In the genomic region with DNA sequence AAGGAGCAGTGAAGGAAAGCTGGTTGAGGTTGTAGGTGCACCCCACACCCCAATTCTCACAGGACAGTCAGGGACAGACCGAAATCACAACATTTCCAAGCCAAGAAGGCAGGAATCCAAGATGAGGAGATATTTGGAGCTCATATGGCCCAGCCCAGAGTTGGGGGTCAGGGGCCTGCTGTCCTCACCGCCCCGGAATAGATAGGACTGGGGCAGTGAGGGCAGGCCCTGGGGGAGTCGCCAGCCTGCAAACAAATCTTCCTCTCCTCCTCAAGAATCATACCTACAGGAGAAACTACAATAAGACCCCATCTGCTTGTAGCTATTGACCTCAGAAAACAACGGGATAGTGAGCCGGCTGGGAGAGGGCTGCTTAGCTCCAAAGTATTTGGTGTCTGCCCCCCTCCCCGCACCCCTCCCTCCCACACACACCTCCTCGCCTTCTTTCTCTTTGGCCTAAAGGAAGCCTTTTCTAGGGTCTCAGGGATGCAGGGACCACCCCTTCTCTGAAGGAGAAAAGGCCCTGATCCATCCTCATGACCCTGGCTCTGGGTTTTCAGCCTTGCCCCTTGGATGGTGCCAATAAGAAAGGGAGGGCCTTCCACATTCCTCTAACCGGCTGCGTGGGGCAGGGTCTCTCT, we compare ENCODE assay signal across 21 cellular contexts. TPM values are rescaled to one million over a fixed set of nuclear protein-coding genes. Genes with fewer than 3 reads are reported as not detected.
DNase-seq lines count a peak whose midpoint lies in the region; ATAC-seq and TF ChIP-seq lines count a peak whose summit lies in the region.
"Had no signal": no experiment of that assay in that cellular context is flagged by ENCODE, and none has a peak within 500 bp of the region (broad histone marks: within the 10 kb centered on the region; RNA-seq: fewer than 3 reads in every experiment).

No MANE protein-coding gene starts in this region.

- ATAC-seq in WTC11 (no peak), GM19351 (IDR thresholded peaks at IDR 0.05; ENCODE audit: unreplicated experiment) (no peak)
- ATAC-seq: gastroesophageal sphincter, mucosa of descending colon had no signal

- H3K9me3 ChIP-seq in skeletal muscle satellite cell (replicated peaks; ENCODE audit: low read length): no peaks in the 10 kb centered on the region
- no peaks in the 10 kb centered on the region for H3K9me3 ChIP-seq in testis
- H3K9me3 ChIP-seq: gastroesophageal sphincter, mucosa of descending colon, SJCRH30 had no signal

- H3K4me1 ChIP-seq in skeletal muscle satellite cell (ENCODE audit: control insufficient read depth, insufficient read depth, low read length) (peaks cover 38% of the 10 kb centered on the region), testis (no peaks in the 10 kb centered on the region)
- H3K4me1 ChIP-seq: SJCRH30 had no signal

- peak overlapping the region; percentile 70 for H3K4me3 Mint-ChIP-seq in WTC11
- H3K4me3 Mint-ChIP-seq: activated CD4-positive, alpha-beta memory T cell treated with anti-CD3 and anti-CD28 coated beads, Interleukin-2, amount 10 ng/mL, durations not matched to agents 7 days and 5 days had no signal

- H3K27me3 Mint-ChIP-seq in WTC11 (ENCODE audit: low read depth): peaks cover 97% of the 10 kb centered on the region

- H3K4me3 ChIP-seq in lower leg skin (ENCODE audit: low read depth, poor library complexity, severe bottlenecking) (peak overlapping the region; percentile 4), skeletal muscle satellite cell (ENCODE audit: low read length) (peak overlapping the region; percentile 88), testis (no peak overlapping the region)
- H3K4me3 ChIP-seq: mucosa of descending colon, SJCRH30 had no signal

- H3K27ac ChIP-seq in testis: no peak overlapping the region
- H3K27ac ChIP-seq: 22Rv1, gastroesophageal sphincter, SJCRH30 had no signal

- peak overlapping the region; percentile 99 for H3K4me2 ChIP-seq in skeletal muscle satellite cell (ENCODE audit: low read length)

- H3K36me3 ChIP-seq in skeletal muscle satellite cell (ENCODE audit: insufficient read depth, low read length) (peaks cover 18% of the 10 kb centered on the region), testis (ENCODE audit: low read depth, missing control alignments) (no peaks in the 10 kb centered on the region)
- H3K36me3 ChIP-seq: gastroesophageal sphincter, SJCRH30 had no signal

- 42 to 45% methylated on average over 10 of the region's 10 CpGs for WGBS in lower leg skin, 2 donors
- 8 to 9% methylated on average over 10 of the region's 10 CpGs for WGBS in testis, 2 donors

- H3K36me3 Mint-ChIP-seq in WTC11: peaks cover 3% of the 10 kb centered on the region; the same call in 1 of the 2 replicates

- peaks cover 58% of the 10 kb centered on the region for H3K4me1 Mint-ChIP-seq in WTC11

- TF ChIP-seq POLR2A in lower leg skin (IDR thresholded peaks at IDR 0.05) (no peak), testis (IDR thresholded peaks at IDR 0.05) (no peak)

- POLR2A ChIA-PET in WTC11 (lab: Charles Lee): no interaction called here

- CTCF ChIA-PET in WTC11 (lab: Charles Lee): interaction anchor here (0.9 to 7.1 kb wide), 4 partner anchors 10 to 517 kb away, joined by 3 to 62 read pairs (median 4); no protein-coding TSS in a partner anchor

- no peaks in the 10 kb centered on the region for H3K9me3 Mint-ChIP-seq in WTC11
- H3K9me3 Mint-ChIP-seq: activated CD4-positive, alpha-beta memory T cell treated with anti-CD3 and anti-CD28 coated beads, Interleukin-2, amount 10 ng/mL, durations not matched to agents 7 days and 5 days had no signal

- H3K27me3 ChIP-seq in skeletal muscle satellite cell (ENCODE audit: control insufficient read depth, insufficient read depth, low read length) (no peaks in the 10 kb centered on the region), testis (peaks cover 5% of the 10 kb centered on the region)

- H3K9ac ChIP-seq in skeletal muscle satellite cell (ENCODE audit: low read depth, low read length): peak overlapping the region; percentile 96

- DNase-seq in NCI-H526 treated with DMSO at 0.1 percent for 48 hours (lab: John Stamatoyannopoulos, UW): peak; percentile 57
- no peak for DNase-seq in NCI-H526 (lab: John Stamatoyannopoulos, UW)
- no peak for DNase-seq in WTC11 (ENCODE audit: low spot score)
- DNase-seq in lower leg skin (ENCODE audit: low spot score in 2 of 2): peak in 1 of 2 donors; percentile 77
- DNase-seq in testis: no peak
- DNase-seq in activated gamma-delta T cell treated with Interleukin-2 at 50 U/mL for 16 hours: no peak
- DNase-seq: activated CD4-positive, alpha-beta memory T cell treated with anti-CD3 and anti-CD28 coated beads, Interleukin-2, amount 10 ng/mL, durations not matched to agents 7 days and 5 days; activated gamma-delta T cell; kidney; MM.1S; mucosa of descending colon; NK-92 treated with Interleukin-12 subunit alpha and Interleukin-12 subunit beta, amount 100 ng/mL, for 24 hours; SJCRH30; stimulated activated CD4-positive, alpha-beta T cell treated with anti-CD3 and anti-CD28 coated beads, Interleukin-4, amount 100 ng/mL, for 1 hour had no signal

- H3K27ac Mint-ChIP-seq in WTC11: no peak overlapping the region
- H3K27ac Mint-ChIP-seq: activated CD4-positive, alpha-beta memory T cell treated with anti-CD3 and anti-CD28 coated beads, Interleukin-2, amount 10 ng/mL, durations not matched to agents 7 days and 5 days had no signal

- intact Hi-C loops in lower leg skin (cut with DNase I; ENCODE audit: low total_unique reads): no loop called here
- intact Hi-C loops in testis (cut with DNase I; ENCODE audit: low total_unique reads): no loop called here

- TF ChIP-seq CTCF in WTC11 (IDR thresholded peaks at IDR 0.05) (no peak), lower leg skin (IDR thresholded peaks at IDR 0.05) (no peak), testis (IDR thresholded peaks at IDR 0.05) (no peak)

TF ChIP-seq in WTC11, 78 proteins besides CTCF, POLR2A, EP300 and RAD21 (continues in another document):
- TF ChIP-seq, protein P1, sequence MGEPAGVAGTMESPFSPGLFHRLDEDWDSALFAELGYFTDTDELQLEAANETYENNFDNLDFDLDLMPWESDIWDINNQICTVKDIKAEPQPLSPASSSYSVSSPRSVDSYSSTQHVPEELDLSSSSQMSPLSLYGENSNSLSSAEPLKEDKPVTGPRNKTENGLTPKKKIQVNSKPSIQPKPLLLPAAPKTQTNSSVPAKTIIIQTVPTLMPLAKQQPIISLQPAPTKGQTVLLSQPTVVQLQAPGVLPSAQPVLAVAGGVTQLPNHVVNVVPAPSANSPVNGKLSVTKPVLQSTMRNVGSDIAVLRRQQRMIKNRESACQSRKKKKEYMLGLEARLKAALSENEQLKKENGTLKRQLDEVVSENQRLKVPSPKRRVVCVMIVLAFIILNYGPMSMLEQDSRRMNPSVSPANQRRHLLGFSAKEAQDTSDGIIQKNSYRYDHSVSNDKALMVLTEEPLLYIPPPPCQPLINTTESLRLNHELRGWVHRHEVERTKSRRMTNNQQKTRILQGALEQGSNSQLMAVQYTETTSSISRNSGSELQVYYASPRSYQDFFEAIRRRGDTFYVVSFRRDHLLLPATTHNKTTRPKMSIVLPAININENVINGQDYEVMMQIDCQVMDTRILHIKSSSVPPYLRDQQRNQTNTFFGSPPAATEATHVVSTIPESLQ (CRISPR knock-in tag; IDR thresholded peaks at IDR 0.05): no peak
- TF ChIP-seq ZNF219 (CRISPR knock-in tag; IDR thresholded peaks at IDR 0.05; ENCODE audit: borderline replicate concordance): no peak
- TF ChIP-seq, protein P2, sequence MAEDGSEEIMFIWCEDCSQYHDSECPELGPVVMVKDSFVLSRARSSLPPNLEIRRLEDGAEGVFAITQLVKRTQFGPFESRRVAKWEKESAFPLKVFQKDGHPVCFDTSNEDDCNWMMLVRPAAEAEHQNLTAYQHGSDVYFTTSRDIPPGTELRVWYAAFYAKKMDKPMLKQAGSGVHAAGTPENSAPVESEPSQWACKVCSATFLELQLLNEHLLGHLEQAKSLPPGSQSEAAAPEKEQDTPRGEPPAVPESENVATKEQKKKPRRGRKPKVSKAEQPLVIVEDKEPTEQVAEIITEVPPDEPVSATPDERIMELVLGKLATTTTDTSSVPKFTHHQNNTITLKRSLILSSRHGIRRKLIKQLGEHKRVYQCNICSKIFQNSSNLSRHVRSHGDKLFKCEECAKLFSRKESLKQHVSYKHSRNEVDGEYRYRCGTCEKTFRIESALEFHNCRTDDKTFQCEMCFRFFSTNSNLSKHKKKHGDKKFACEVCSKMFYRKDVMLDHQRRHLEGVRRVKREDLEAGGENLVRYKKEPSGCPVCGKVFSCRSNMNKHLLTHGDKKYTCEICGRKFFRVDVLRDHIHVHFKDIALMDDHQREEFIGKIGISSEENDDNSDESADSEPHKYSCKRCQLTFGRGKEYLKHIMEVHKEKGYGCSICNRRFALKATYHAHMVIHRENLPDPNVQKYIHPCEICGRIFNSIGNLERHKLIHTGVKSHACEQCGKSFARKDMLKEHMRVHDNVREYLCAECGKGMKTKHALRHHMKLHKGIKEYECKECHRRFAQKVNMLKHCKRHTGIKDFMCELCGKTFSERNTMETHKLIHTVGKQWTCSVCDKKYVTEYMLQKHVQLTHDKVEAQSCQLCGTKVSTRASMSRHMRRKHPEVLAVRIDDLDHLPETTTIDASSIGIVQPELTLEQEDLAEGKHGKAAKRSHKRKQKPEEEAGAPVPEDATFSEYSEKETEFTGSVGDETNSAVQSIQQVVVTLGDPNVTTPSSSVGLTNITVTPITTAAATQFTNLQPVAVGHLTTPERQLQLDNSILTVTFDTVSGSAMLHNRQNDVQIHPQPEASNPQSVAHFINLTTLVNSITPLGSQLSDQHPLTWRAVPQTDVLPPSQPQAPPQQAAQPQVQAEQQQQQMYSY (CRISPR knock-in tag; IDR thresholded peaks at IDR 0.05): no peak
- TF ChIP-seq, protein P3, sequence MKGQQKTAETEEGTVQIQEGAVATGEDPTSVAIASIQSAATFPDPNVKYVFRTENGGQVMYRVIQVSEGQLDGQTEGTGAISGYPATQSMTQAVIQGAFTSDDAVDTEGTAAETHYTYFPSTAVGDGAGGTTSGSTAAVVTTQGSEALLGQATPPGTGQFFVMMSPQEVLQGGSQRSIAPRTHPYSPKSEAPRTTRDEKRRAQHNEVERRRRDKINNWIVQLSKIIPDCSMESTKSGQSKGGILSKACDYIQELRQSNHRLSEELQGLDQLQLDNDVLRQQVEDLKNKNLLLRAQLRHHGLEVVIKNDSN (CRISPR knock-in tag; IDR thresholded peaks at IDR 0.05): no peak

RNA-seq across cellular contexts. Expression of a gene that starts 3.8 kb away (rescaled TPM):
- total RNA-seq in WTC11 (2021) (not detected in 3 replicates), lower leg skin (10 to 100 TPM; 10.2 to 23.2 (median 17.7) TPM), testis (under 1 TPM; 0.62 to 0.71 TPM)
- total RNA-seq in skeletal muscle satellite cell (2012; rRNA removed): 3.8 and 6.3 TPM in 2 replicates
- 0.20 TPM for polyA plus RNA-seq in testis (ENCODE audit: insufficient read depth, low read depth, low replicate concordance)
- total RNA-seq: activated CD4-positive, alpha-beta memory T cell treated with anti-CD3 and anti-CD28 coated beads, Interleukin-2, amount 10 ng/mL, durations not matched to agents 7 days and 5 days; bronchial epithelial cell; HT1080; mucosa of descending colon; renal cortical epithelial cell; SJCRH30 had no signal

Comparison
In these comparisons a context has a peak if more than half of its experiments do, and no peak if none do; other contexts are left out.
1. H3K4me3 ChIP-seq: peak in lower leg skin (single experiment) and skeletal muscle satellite cell (single experiment); none in testis (0 of 2).